11 cellular contexts compared by ENCODE assay signal in genomic region chr2:101718993-101719571, GRCh38. TPM values are rescaled to one million over a fixed set of nuclear protein-coding genes. Genes with fewer than 3 reads are reported as not detected.
DNase-seq lines count a peak whose midpoint lies in the region; ATAC-seq and TF ChIP-seq lines count a peak whose summit lies in the region.
"Had no signal": no experiment of that assay in that cellular context is flagged by ENCODE, and none has a peak within 500 bp of the region (broad histone marks: within the 10 kb centered on the region; RNA-seq: fewer than 3 reads in every experiment).

No MANE protein-coding gene starts in this region.

- H3K4me3 Mint-ChIP-seq in brain: peak overlapping the region in 1 of 5 experiments; percentile 0

- H3K27me3 Mint-ChIP-seq in brain: no peaks in the 10 kb centered on the region

- H3K4me1 Mint-ChIP-seq in brain: peaks cover 75% of the 10 kb centered on the region

- peak overlapping the region in 3 of 4 donors; percentile 27 to 77 (median 74) for H3K27ac ChIP-seq in Peyer's patch
- H3K27ac ChIP-seq: coronary artery had no signal

- H3K9me3 Mint-ChIP-seq in brain: peaks cover 0 to 10% (median 3%) of the 10 kb centered on the region in 5 experiments

- peaks cover 0 to 22% (median 2%) of the 10 kb centered on the region in 4 donors for H3K4me1 ChIP-seq in Peyer's patch

- ATAC-seq in GM18907 (IDR thresholded peaks at IDR 0.05; ENCODE audit: unreplicated experiment): peak; percentile 46
- ATAC-seq in HG03571 (IDR thresholded peaks at IDR 0.05; ENCODE audit: unreplicated experiment): no peak
- ATAC-seq in HG02884 (IDR thresholded peaks at IDR 0.05; ENCODE audit: unreplicated experiment): no peak

- H3K9me3 ChIP-seq in Peyer's patch: no peaks in the 10 kb centered on the region

- H3K27me3 ChIP-seq in Peyer's patch: no peaks in the 10 kb centered on the region

- no peak for DNase-seq in Peyer's patch
- DNase-seq in stimulated activated CD4-positive, alpha-beta T cell treated with anti-CD3 and anti-CD28 coated beads, Interleukin-15, amount 100 ng/mL, for 48 hours (ENCODE audit: low read depth in 2 of 2): peak; percentile 53 to 57
- no peak for DNase-seq in OCI-M1 (lab: John Stamatoyannopoulos, UW)
- no peak for DNase-seq in NCI-H2081 treated with DMSO at 0.1 percent for 48 hours (lab: John Stamatoyannopoulos, UW)
- DNase-seq: NCI-H510A treated with DMSO at 0.1 percent for 48 hours, occipital lobe had no signal

- no peaks in the 10 kb centered on the region for H3K36me3 ChIP-seq in Peyer's patch

- peak overlapping the region in 3 of 5 experiments; percentile 42 to 76 (median 59) for H3K27ac Mint-ChIP-seq in brain

- no peak overlapping the region for H3K4me3 ChIP-seq in Peyer's patch
- H3K4me3 ChIP-seq: coronary artery had no signal

- TF ChIP-seq CTCF in Peyer's patch (IDR thresholded peaks at IDR 0.05) (no peak), brain (conservative IDR thresholded peaks at IDR 0.05) (no peak)

- H3K36me3 Mint-ChIP-seq in brain: peaks cover 83% of the 10 kb centered on the region

- no peak for TF ChIP-seq POLR2A in Peyer's patch (IDR thresholded peaks at IDR 0.05)

RNA-seq across cellular contexts. Expression of gene MAP4K4, which starts 21.6 kb away (rescaled TPM):
- 10 to 100 TPM; 14.2 to 65.2 (median 29.1) TPM for total RNA-seq in Peyer's patch
- polyA plus RNA-seq in brain (ENCODE audit: insufficient read depth, low read depth, low replicate concordance): 89.6 TPM

Comparison
In these comparisons a context has a peak if more than half of its experiments do, and no peak if none do; other contexts are left out.
1. DNase-seq: peak in stimulated activated CD4-positive, alpha-beta T cell treated with anti-CD3 and anti-CD28 coated beads, Interleukin-15, amount 100 ng/mL, for 48 hours (2 of 2); none in Peyer's patch (0 of 3), OCI-M1 (single experiment) and NCI-H2081 treated with DMSO at 0.1 percent for 48 hours (single experiment).